Comparison of ENCODE assay signal across 8 cellular contexts in genomic region chr10:5888352-5888751, GRCh38. TPM values are rescaled to one million over a fixed set of nuclear protein-coding genes. Genes with fewer than 3 reads are reported as not detected.
DNase-seq lines count a peak whose midpoint lies in the region; ATAC-seq and TF ChIP-seq lines count a peak whose summit lies in the region.

No MANE protein-coding gene starts in this region.

- CTCF ChIA-PET in HEK293T (lab: Yijun Ruan, JAX), result interaction anchor here (0.5 to 0.6 kb wide), 2 partner anchors 79 to 163 kb away, joined by 3 to 4 read pairs; no protein-coding TSS in a partner anchor

- DNase-seq in NCI-H82 (lab: John Stamatoyannopoulos, UW), result peak; percentile 30
- no peak for DNase-seq in NCI-H82 treated with DMSO at 0.1 percent for 48 hours (lab: John Stamatoyannopoulos, UW; ENCODE audit: unreplicated experiment)
- DNase-seq in SK-N-MC (ENCODE audit: low read depth, low spot score), result no peak
- peak; percentile 61 for DNase-seq in fibroblast of the aortic adventitia (ENCODE audit: low read depth)
- peak; percentile 58 for DNase-seq in putamen (ENCODE audit: low spot score)
- no peak for DNase-seq in omental fat pad (ENCODE audit: low spot score)
- DNase-seq in HEK293T (ENCODE audit: extremely low spot score), result no peak
- DNase-seq in NCI-H1048 (lab: John Stamatoyannopoulos, UW), result no peak

- no peak for ATAC-seq in omental fat pad (ENCODE audit: low FRiP score)

- peak overlapping the region; percentile 78 for H3K4me3 ChIP-seq in SK-N-MC
- H3K4me3 ChIP-seq in fibroblast of the aortic adventitia (ENCODE audit: low read depth, low read length), result peak overlapping the region; percentile 78

- no peaks in the 10 kb centered on the region for H3K9me3 ChIP-seq in SK-N-MC (ENCODE audit: low read depth, low read length)

- POLR2A ChIA-PET in HEK293T (lab: Yijun Ruan, JAX), result interaction anchor here (1.2 kb wide), 2 partner anchors 19 to 75 kb away, joined by 3 to 5 read pairs; partner anchors contain the start of gene GDI2

- peak overlapping the region; percentile 73 for H3K9ac ChIP-seq in SK-N-MC (ENCODE audit: insufficient read length)

- TF ChIP-seq CTCF in fibroblast of the aortic adventitia (IDR thresholded peaks at IDR 0.05; ENCODE audit: insufficient read depth, low read length) (no peak), omental fat pad (IDR thresholded peaks at IDR 0.05) (no peak)

- no peak overlapping the region for H3K27ac ChIP-seq in SK-N-MC

- H3K36me3 ChIP-seq in SK-N-MC (ENCODE audit: insufficient read depth, low read length), result no peaks in the 10 kb centered on the region; the same call in 1 of the 2 replicates

TF ChIP-seq in HEK293T, 16 proteins besides CTCF, POLR2A, EP300 and RAD21:
- TF ChIP-seq SP1 (IDR thresholded peaks at IDR 0.05) (no peak), SUZ12 (IDR thresholded peaks at IDR 0.05) (no peak), L3MBTL2 (conservative IDR thresholded peaks at IDR 0.05) (no peak), PKNOX1 (IDR thresholded peaks at IDR 0.05) (no peak), FOXK2 (IDR thresholded peaks at IDR 0.05) (no peak), FOXA1 (IDR thresholded peaks at IDR 0.05) (no peak), ARNT (IDR thresholded peaks at IDR 0.05) (no peak), TARDBP (IDR thresholded peaks at IDR 0.05) (no peak), FOXM1 (IDR thresholded peaks at IDR 0.05; ENCODE audit: borderline replicate concordance) (no peak), ZNF384 (IDR thresholded peaks at IDR 0.05) (no peak), NFRKB (IDR thresholded peaks at IDR 0.05) (no peak), HDGF (IDR thresholded peaks at IDR 0.05; ENCODE audit: borderline replicate concordance) (no peak), ELF4 (IDR thresholded peaks at IDR 0.05) (no peak), BHLHE40 (IDR thresholded peaks at IDR 0.05; ENCODE audit: borderline replicate concordance) (no peak), LEF1 (IDR thresholded peaks at IDR 0.05; ENCODE audit: borderline replicate concordance) (no peak), CTBP1 (IDR thresholded peaks at IDR 0.05; ENCODE audit: borderline replicate concordance) (no peak)
TF ChIP-seq in HEK293T: peak in this region for 0.

RNA-seq across cellular contexts. Expression of gene ANKRD16, which starts 1.3 kb away (rescaled TPM):
- total RNA-seq in fibroblast of the aortic adventitia (ENCODE audit: low replicate concordance) (5.0 and 14.0 TPM in 2 replicates), omental fat pad (1 to 10 TPM; 4.1 to 8.7 (median 5.8) TPM)

RNA-seq across cellular contexts. Expression of gene FBH1, which starts 1.7 kb away (rescaled TPM):
- total RNA-seq in fibroblast of the aortic adventitia (ENCODE audit: low replicate concordance), result 59.0 and 61.4 TPM in 2 replicates
- total RNA-seq in omental fat pad, result 100 to 1,000 TPM in 1 of 4 donors, 10 to 100 TPM in 3; 79.2 to 129 (median 81.4) TPM

Comparison
In these comparisons a context has a peak if more than half of its experiments do, and no peak if none do; other contexts are left out.
1. DNase-seq: peak in NCI-H82 (single experiment), fibroblast of the aortic adventitia (single experiment) and putamen (single experiment); none in NCI-H82 treated with DMSO at 0.1 percent for 48 hours (single experiment), SK-N-MC (single experiment), omental fat pad (single experiment), HEK293T (single experiment) and NCI-H1048 (single experiment).